Comparison of ENCODE assay signal across 15 cellular contexts in the genomic region with DNA sequence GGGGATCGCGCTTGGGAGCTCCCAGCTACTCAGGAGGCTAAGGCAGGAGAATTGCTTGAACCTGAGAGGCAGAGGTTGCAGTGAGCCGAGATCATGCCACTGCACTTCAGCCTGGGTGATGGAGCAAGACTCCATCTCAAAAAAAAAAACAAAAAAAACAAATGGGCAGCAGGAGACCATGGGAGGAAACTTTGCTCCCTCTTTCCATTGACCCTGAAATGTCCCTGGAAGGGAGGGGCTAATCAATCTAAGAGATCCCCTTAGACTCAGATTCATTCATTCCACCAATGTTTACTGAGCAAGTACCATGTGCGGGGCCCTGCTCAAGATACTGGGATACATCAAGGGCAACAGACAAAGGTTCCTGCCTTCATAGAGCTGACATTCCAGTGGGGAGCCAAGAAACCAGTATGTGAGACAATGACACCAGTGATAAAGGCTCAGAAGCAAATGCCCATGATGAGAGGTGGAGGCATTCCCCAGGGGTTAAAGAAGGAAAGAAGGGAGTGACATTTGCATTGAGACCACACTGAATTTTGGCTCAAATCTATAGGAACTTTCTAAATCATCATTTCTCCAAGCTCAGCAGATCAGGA. TPM values are rescaled to one million over a fixed set of nuclear protein-coding genes. Genes with fewer than 3 reads are reported as not detected.
A peak's percentile ranks its signal among the peaks of the same experiment; 100 is the strongest.
DNase-seq lines count a peak whose midpoint lies in the region; ATAC-seq and TF ChIP-seq lines count a peak whose summit lies in the region.
"Had no signal": no experiment of that assay in that cellular context is flagged by ENCODE, and none has a peak within 500 bp of the region (broad histone marks: within the 10 kb centered on the region; RNA-seq: fewer than 3 reads in every experiment).

No MANE protein-coding gene starts in this region.

- H3K27me3 ChIP-seq in HUES48 (ENCODE audit: control insufficient read depth, insufficient read depth, low read length) = no peaks in the 10 kb centered on the region
- no peaks in the 10 kb centered on the region for H3K27me3 ChIP-seq in left lung

- H3K9me3 ChIP-seq in HUES48 (ENCODE audit: control insufficient read depth, insufficient read depth, low read length) = no peaks in the 10 kb centered on the region
- no peaks in the 10 kb centered on the region for H3K9me3 ChIP-seq in left lung

- peaks cover 12% of the 10 kb centered on the region for H3K36me3 Mint-ChIP-seq in central memory CD8-positive, alpha-beta T cell (ENCODE audit: insufficient read depth)
- peaks cover 32% of the 10 kb centered on the region for H3K36me3 Mint-ChIP-seq in stimulated activated effector memory CD8-positive, alpha-beta T cell treated with anti-CD3 and anti-CD28 coated beads, Interleukin-12 subunit alpha, Interleukin-12 subunit beta, amount 100 ng/mL, for 72 hours

- H3K4me1 ChIP-seq in HUES48 (ENCODE audit: control insufficient read depth, insufficient read depth, low read length) (peaks cover 44% of the 10 kb centered on the region), left lung (peaks cover 27 to 72% of the 10 kb centered on the region in 2 donors)

- ATAC-seq in central memory CD8-positive, alpha-beta T cell (replicated peaks; ENCODE audit: extremely low read depth, poor library complexity, severe bottlenecking) = no peak
- ATAC-seq in left lung = no peak
- ATAC-seq in stimulated activated effector memory CD8-positive, alpha-beta T cell treated with anti-CD3 and anti-CD28 coated beads, Interleukin-12 subunit alpha, Interleukin-12 subunit beta, amount 100 ng/mL, for 72 hours = no peak
- no peak for ATAC-seq in GM18861 (IDR thresholded peaks at IDR 0.05; ENCODE audit: unreplicated experiment)
- no peak for ATAC-seq in HG02973 (IDR thresholded peaks at IDR 0.05; ENCODE audit: unreplicated experiment)
- ATAC-seq: stimulated activated naive B cell treated with anti-CD40 and anti-IgM and Interleukin-4, amounts not matched to agents 10 μg/mL and 1 μg/mL and 100 μg/mL, for 72 hours had no signal

- H3K4me3 Mint-ChIP-seq in central memory CD8-positive, alpha-beta T cell = no peak overlapping the region
- H3K4me3 Mint-ChIP-seq in stimulated activated effector memory CD8-positive, alpha-beta T cell treated with anti-CD3 and anti-CD28 coated beads, Interleukin-12 subunit alpha, Interleukin-12 subunit beta, amount 100 ng/mL, for 72 hours = no peak overlapping the region
- H3K4me3 Mint-ChIP-seq: activated naive CD4-positive, alpha-beta T cell treated with anti-CD3 and anti-CD28 coated beads, Interleukin-2, amount 10 ng/mL, durations not matched to agents 7 days and 5 days; CD4-positive, alpha-beta T cell; stimulated activated naive B cell treated with anti-CD40 and anti-IgM and Interleukin-4, amounts not matched to agents 10 μg/mL and 1 μg/mL and 100 μg/mL, for 72 hours had no signal

- no peak for TF ChIP-seq CTCF in left lung (IDR thresholded peaks at IDR 0.05)

- H3K9ac ChIP-seq in HUES48 (ENCODE audit: low read depth, low read length) = no peak overlapping the region

- DNase-seq in central memory CD8-positive, alpha-beta T cell (ENCODE audit: low spot score in 2 of 2) = no peak
- no peak for DNase-seq in left lung
- DNase-seq in stimulated activated effector memory CD8-positive, alpha-beta T cell treated with anti-CD3 and anti-CD28 coated beads, Interleukin-12 subunit alpha, Interleukin-12 subunit beta, amount 100 ng/mL, for 72 hours (ENCODE audit: low spot score in 2 of 2) = no peak
- DNase-seq in NCI-H510A treated with DMSO at 0.1 percent for 48 hours (lab: John Stamatoyannopoulos, UW) = no peak
- DNase-seq: activated naive CD4-positive, alpha-beta T cell treated with anti-CD3 and anti-CD28 coated beads, Interleukin-2, amount 10 ng/mL, durations not matched to agents 7 days and 5 days; CD4-positive, alpha-beta T cell; erythroblast; NCI-H187 treated with DMSO at 0.1 percent for 48 hours; NCI-H774; SIG-M5; stimulated activated CD4-positive, alpha-beta T cell treated with anti-CD3 and anti-CD28 coated beads, Interleukin-2, amount 100 ng/mL, for 48 hours; stimulated activated naive B cell treated with anti-CD40 and anti-IgM and Interleukin-4, amounts not matched to agents 10 μg/mL and 1 μg/mL and 100 μg/mL, for 72 hours had no signal

- peak overlapping the region; percentile 30 for H3K27ac Mint-ChIP-seq in central memory CD8-positive, alpha-beta T cell (ENCODE audit: low read depth)
- peak overlapping the region; percentile 75 for H3K27ac Mint-ChIP-seq in stimulated activated effector memory CD8-positive, alpha-beta T cell treated with anti-CD3 and anti-CD28 coated beads, Interleukin-12 subunit alpha, Interleukin-12 subunit beta, amount 100 ng/mL, for 72 hours
- H3K27ac Mint-ChIP-seq: activated naive CD4-positive, alpha-beta T cell treated with anti-CD3 and anti-CD28 coated beads, Interleukin-2, amount 10 ng/mL, durations not matched to agents 7 days and 5 days; CD4-positive, alpha-beta T cell; stimulated activated naive B cell treated with anti-CD40 and anti-IgM and Interleukin-4, amounts not matched to agents 10 μg/mL and 1 μg/mL and 100 μg/mL, for 72 hours had no signal

- no peaks in the 10 kb centered on the region for H3K9me3 Mint-ChIP-seq in central memory CD8-positive, alpha-beta T cell
- no peaks in the 10 kb centered on the region for H3K9me3 Mint-ChIP-seq in stimulated activated effector memory CD8-positive, alpha-beta T cell treated with anti-CD3 and anti-CD28 coated beads, Interleukin-12 subunit alpha, Interleukin-12 subunit beta, amount 100 ng/mL, for 72 hours
- H3K9me3 Mint-ChIP-seq: CD4-positive, alpha-beta T cell; stimulated activated naive B cell treated with anti-CD40 and anti-IgM and Interleukin-4, amounts not matched to agents 10 μg/mL and 1 μg/mL and 100 μg/mL, for 72 hours had no signal

- H3K27me3 Mint-ChIP-seq in central memory CD8-positive, alpha-beta T cell = no peaks in the 10 kb centered on the region
- H3K27me3 Mint-ChIP-seq: activated naive CD4-positive, alpha-beta T cell treated with anti-CD3 and anti-CD28 coated beads, Interleukin-2, amount 10 ng/mL, durations not matched to agents 7 days and 5 days; CD4-positive, alpha-beta T cell; stimulated activated naive B cell treated with anti-CD40 and anti-IgM and Interleukin-4, amounts not matched to agents 10 μg/mL and 1 μg/mL and 100 μg/mL, for 72 hours had no signal

- peak overlapping the region; percentile 36 for H3K27ac ChIP-seq in HUES48 (ENCODE audit: low read depth, low read length)
- peak overlapping the region; percentile 60 to 78 for H3K27ac ChIP-seq in left lung

- peaks cover 64% of the 10 kb centered on the region for H3K4me1 Mint-ChIP-seq in central memory CD8-positive, alpha-beta T cell
- peaks cover 46% of the 10 kb centered on the region for H3K4me1 Mint-ChIP-seq in stimulated activated effector memory CD8-positive, alpha-beta T cell treated with anti-CD3 and anti-CD28 coated beads, Interleukin-12 subunit alpha, Interleukin-12 subunit beta, amount 100 ng/mL, for 72 hours

- peaks cover 24% of the 10 kb centered on the region for H3K36me3 ChIP-seq in HUES48 (ENCODE audit: control insufficient read depth, insufficient read depth, low read length)
- H3K36me3 ChIP-seq in left lung = no peaks in the 10 kb centered on the region

- H3K4me3 ChIP-seq in HUES48 (ENCODE audit: low read depth, low read length) (no peak overlapping the region), left lung (no peak overlapping the region)

- intact Hi-C loops in left lung (cut with DNase I) = no loop called here

RNA-seq across cellular contexts. Expression of a gene that starts 37.7 kb away (rescaled TPM):
- 10 to 100 TPM; 32.1 to 39.2 TPM for total RNA-seq in left lung

RNA-seq across cellular contexts. Expression of a gene that starts 39.9 kb away (rescaled TPM):
- total RNA-seq in left lung = 10 to 100 TPM; 51.4 to 69.0 TPM
